ENCODE assay signal across 8 cellular contexts in genomic region chr17:39401412-39402278, GRCh38. TPM values are rescaled to one million over a fixed set of nuclear protein-coding genes. Genes with fewer than 3 reads are reported as not detected.
DNase-seq lines count a peak whose midpoint lies in the region; ATAC-seq and TF ChIP-seq lines count a peak whose summit lies in the region.

A gene with protein sequence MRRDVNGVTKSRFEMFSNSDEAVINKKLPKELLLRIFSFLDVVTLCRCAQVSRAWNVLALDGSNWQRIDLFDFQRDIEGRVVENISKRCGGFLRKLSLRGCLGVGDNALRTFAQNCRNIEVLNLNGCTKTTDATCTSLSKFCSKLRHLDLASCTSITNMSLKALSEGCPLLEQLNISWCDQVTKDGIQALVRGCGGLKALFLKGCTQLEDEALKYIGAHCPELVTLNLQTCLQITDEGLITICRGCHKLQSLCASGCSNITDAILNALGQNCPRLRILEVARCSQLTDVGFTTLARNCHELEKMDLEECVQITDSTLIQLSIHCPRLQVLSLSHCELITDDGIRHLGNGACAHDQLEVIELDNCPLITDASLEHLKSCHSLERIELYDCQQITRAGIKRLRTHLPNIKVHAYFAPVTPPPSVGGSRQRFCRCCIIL (minus strand): TSS chr17:39401626. CDS start chr17:39401402, 224 bp downstream.

- H4K20me1 ChIP-seq in mammary epithelial cell (ENCODE audit: insufficient read depth, low read length) = no peaks in the 10 kb centered on the region

- dilution Hi-C loops in mammary epithelial cell (cut with HindIII; ENCODE audit: low sequenced_read_pairs) = no loop called here

- no peaks in the 10 kb centered on the region for H3K9me3 ChIP-seq in A673 (ENCODE audit: low read depth, low read length, poor library complexity, severe bottlenecking)
- no peaks in the 10 kb centered on the region for H3K9me3 ChIP-seq in mammary epithelial cell (replicated peaks; ENCODE audit: insufficient read depth, low read length)

- BruUV-seq in A673 (replicated peaks; lab: Mats Ljungman, UMichigan) (no TSS peak), mammary epithelial cell (replicated peaks; lab: Mats Ljungman, UMichigan) (no TSS peak)

- ATAC-seq in GM18868 (IDR thresholded peaks at IDR 0.05; ENCODE audit: unreplicated experiment) (peak; percentile 86), HG03135 (IDR thresholded peaks at IDR 0.05; ENCODE audit: unreplicated experiment) (peak; percentile 54)

- in situ Hi-C loops in mammary epithelial cell (cut with MboI; ENCODE audit: low sequenced_read_pairs in 2 of 2) = no loop called here

- POLR2A ChIA-PET in A673 (lab: Charles Lee; ENCODE audit: low non-redundant PET) = interaction anchor here (0.7 kb wide), 1 partner anchor 52 kb away, joined by 9 read pairs; no protein-coding TSS in a partner anchor

- H3K27ac ChIP-seq in A673 (ENCODE audit: low read depth, low read length, poor library complexity, severe bottlenecking) (peak within 1 kb of the TSS; percentile 65), mammary epithelial cell (ENCODE audit: insufficient read depth, low read depth, low read length) (peak within 1 kb of the TSS; percentile 59), skin epidermis (peak within 1 kb of the TSS; percentile 60 to 95 (median 89))

- peaks cover 2% of the 10 kb centered on the region for H3K36me3 ChIP-seq in A673 (ENCODE audit: insufficient read depth, low read length, poor library complexity, severe bottlenecking)
- H3K36me3 ChIP-seq in mammary epithelial cell (ENCODE audit: insufficient read depth, low read length) = peaks cover 4% of the 10 kb centered on the region

- no CpG with 5 or more reads among the region's 91 CpGs for WGBS in mammary epithelial cell (ENCODE audit: low coverage, missing lambda C conversion rate)

- H3K4me3 ChIP-seq in A673 (ENCODE audit: low read depth, low read length, poor library complexity, severe bottlenecking) (peak within 1 kb of the TSS; percentile 67), WI38 (ENCODE audit: low read depth, low read length) (peak within 1 kb of the TSS; percentile 86), mammary epithelial cell (replicated peaks in 1 of 3; ENCODE audit: insufficient read depth in 1 of 3, low read depth in 2 of 3, low read length in 3 of 3) (peak within 1 kb of the TSS; percentile 95 to 100 (median 97)), skin epidermis (peak within 1 kb of the TSS; percentile 83 to 99 (median 89))

- peak within 1 kb of the TSS; percentile 83 for H3K9ac ChIP-seq in mammary epithelial cell (ENCODE audit: insufficient read depth, low read length)

- CTCF ChIA-PET in A673 (lab: Charles Lee) = interaction anchor here (0.6 kb wide), 1 partner anchor 149 kb away, joined by 5 read pairs; no protein-coding TSS in a partner anchor
- CTCF ChIA-PET in mammary epithelial cell (lab: Charles Lee; ENCODE audit: low non-redundant PET) = no interaction called here

- DNase-seq in A673 (ENCODE audit: low spot score) = peak; percentile 88
- DNase-seq in NCI-H2196 treated with DMSO at 0.1 percent for 48 hours (lab: John Stamatoyannopoulos, UW; ENCODE audit: unreplicated experiment) = peak; percentile 18
- DNase-seq in mammary epithelial cell = peak; percentile 89
- DNase-seq in iPS-NIHi11 (ENCODE audit: low spot score) = peak; percentile 98

- peaks cover 36% of the 10 kb centered on the region for H3K79me2 ChIP-seq in mammary epithelial cell (ENCODE audit: insufficient read depth, low read length)

- peak within 1 kb of the TSS; percentile 100 for H2AFZ ChIP-seq in mammary epithelial cell (ENCODE audit: low read depth, low read length)

- intact Hi-C loops in A673 (cut with micrococcal nuclease; ENCODE audit: unreplicated experiment) (no loop called here), mammary epithelial cell (cut with micrococcal nuclease) (loop anchor here (5.0 kb wide), 2 partner anchors 129 to 194 kb away; no protein-coding TSS in a partner anchor)

- no peaks in the 10 kb centered on the region for H3K4me1 ChIP-seq in A673 (ENCODE audit: insufficient read depth, low read length, poor library complexity, severe bottlenecking)
- H3K4me1 ChIP-seq in mammary epithelial cell (ENCODE audit: insufficient read depth, low read length) = peaks cover 21% of the 10 kb centered on the region

- TF ChIP-seq CTCF in A673 (conservative IDR thresholded peaks at IDR 0.05; ENCODE audit: low read depth, low read length) (no peak), WI38 (IDR thresholded peaks at IDR 0.05; ENCODE audit: low read depth, low read length) (no peak), mammary epithelial cell (conservative IDR thresholded peaks at IDR 0.05 in 1 of 2, IDR thresholded peaks at IDR 0.05 in 1 of 2; ENCODE audit: extremely low read depth in 1 of 2, insufficient read depth in 1 of 2, low read depth in 1 of 2, low read length in 2 of 2) (no peak)

- H3K27me3 ChIP-seq in A673 (replicated peaks; ENCODE audit: insufficient read depth, low read depth, low read length, poor library complexity) = no peaks in the 10 kb centered on the region
- no peaks in the 10 kb centered on the region for H3K27me3 ChIP-seq in mammary epithelial cell (ENCODE audit: insufficient read depth, low read length)

- peak within 1 kb of the TSS; percentile 100 for H3K4me2 ChIP-seq in mammary epithelial cell (ENCODE audit: insufficient read depth, low read depth, low read length)

RNA-seq across cellular contexts. Expression of the gene that starts here (rescaled TPM):
- 6.8 and 9.5 TPM in 2 replicates for total RNA-seq in A673 (2021)
- 10 to 100 TPM; 13.0 to 17.0 TPM for total RNA-seq in mammary epithelial cell
- polyA plus RNA-seq in mammary epithelial cell = 2.6 TPM
- polyA minus RNA-seq in mammary epithelial cell = 15.9 TPM

Comparison
In these comparisons a context has a peak if more than half of its experiments do, and no peak if none do; other contexts are left out.
1. Peak in every context shown above with its lines: DNase-seq, ATAC-seq, H3K4me3 ChIP-seq and H3K27ac ChIP-seq.
2. DNase-seq: peak in every context shown above with its lines; median percentile 98 in iPS-NIHi11; 89 in mammary epithelial cell; 88 in A673; 18 in NCI-H2196 treated with DMSO at 0.1 percent for 48 hours.